In the genomic region with DNA sequence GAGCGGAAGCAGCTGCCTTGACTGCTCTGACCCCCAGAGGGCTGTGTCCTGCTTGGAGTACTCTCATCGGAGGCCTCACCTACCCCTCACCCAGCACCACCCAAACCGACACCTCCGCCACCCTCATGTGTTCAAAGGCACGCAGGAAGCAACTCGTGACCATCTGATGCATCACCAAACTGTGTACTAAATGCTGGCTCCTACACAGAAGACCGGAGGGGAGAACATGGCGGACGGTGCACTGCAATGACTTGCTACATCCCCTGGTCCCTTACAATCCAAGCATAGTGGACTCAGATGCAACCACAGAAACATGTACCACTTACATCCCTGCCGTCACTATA, we compare ENCODE assay signal across 17 cellular contexts. TPM values are rescaled to one million over a fixed set of nuclear protein-coding genes. Genes with fewer than 3 reads are reported as not detected.
DNase-seq lines count a peak whose midpoint lies in the region; ATAC-seq and TF ChIP-seq lines count a peak whose summit lies in the region.
"Had no signal": no experiment of that assay in that cellular context is flagged by ENCODE, and none has a peak within 500 bp of the region (broad histone marks: within the 10 kb centered on the region; RNA-seq: fewer than 3 reads in every experiment).

No MANE protein-coding gene starts in this region.

- WGBS in trophoblast cell (ENCODE audit: extremely low coverage, insufficient coverage, insufficient read length): no CpG with 5 or more reads among the region's 10 CpGs

- H4K91ac ChIP-seq in trophoblast cell (ENCODE audit: low read depth, low read length): no peak overlapping the region

- H3K27ac ChIP-seq in RWPE1: peak overlapping the region; percentile 57
- no peak overlapping the region for H3K27ac ChIP-seq in trophoblast cell (ENCODE audit: low read depth, low read length)
- H3K27ac ChIP-seq: BLaER1 treated with 17β-estradiol and CSF1 and Interleukin-3, amounts not matched to agents 10 nM and 100 nM had no signal

- peak overlapping the region; percentile 15 for H3K4ac ChIP-seq in trophoblast cell (ENCODE audit: low read depth, low read length)

- H3K36me3 Mint-ChIP-seq in activated naive CD4-positive, alpha-beta T cell treated with anti-CD3 and anti-CD28 coated beads, Interleukin-2, amount 10 ng/mL, durations not matched to agents 7 days and 5 days: peaks cover 35% of the 10 kb centered on the region
- H3K36me3 Mint-ChIP-seq in activated naive CD4-positive, alpha-beta T cell treated with anti-CD3 and anti-CD28 coated beads, Interleukin-2, amount 50 U/mL, for 72 hours: peaks cover 39 to 54% of the 10 kb centered on the region in 2 donors
- H3K36me3 Mint-ChIP-seq in immature natural killer cell: peaks cover 12 to 19% (median 12%) of the 10 kb centered on the region in 3 donors

- no peak overlapping the region for H2BK12ac ChIP-seq in trophoblast cell (ENCODE audit: low read length)

- no peak overlapping the region for H3K4me3 Mint-ChIP-seq in activated naive CD4-positive, alpha-beta T cell treated with anti-CD3 and anti-CD28 coated beads, Interleukin-2, amount 10 ng/mL, durations not matched to agents 7 days and 5 days
- H3K4me3 Mint-ChIP-seq in immature natural killer cell: peak overlapping the region in 3 of 5 donors; percentile 29 to 80 (median 58)

- H3K4me2 ChIP-seq in trophoblast cell (ENCODE audit: low read length): no peak overlapping the region

- no peak overlapping the region for H2AK5ac ChIP-seq in trophoblast cell (ENCODE audit: low read length)

- no peak overlapping the region for H3K23ac ChIP-seq in trophoblast cell (ENCODE audit: low read length)

- no peak for TF ChIP-seq CTCF in RWPE1 (conservative IDR thresholded peaks at IDR 0.05; ENCODE audit: low read depth)

- H4K12ac ChIP-seq in trophoblast cell (ENCODE audit: low read depth, low read length): no peak overlapping the region

- CTCF ChIA-PET in activated naive CD4-positive, alpha-beta T cell treated with anti-CD3 and anti-CD28 coated beads, Interleukin-2, amount 10 ng/mL, durations not matched to agents 7 days and 5 days (lab: Charles Lee): interaction anchor here (0.6 kb wide), 1 partner anchor 704 kb away, joined by 3 read pairs; no protein-coding TSS in a partner anchor
- CTCF ChIA-PET in RWPE1 (lab: Yijun Ruan, JAX): no interaction called here

- no peak overlapping the region for H3K14ac ChIP-seq in trophoblast cell (ENCODE audit: low read length)

- no peak overlapping the region for H2BK120ac ChIP-seq in trophoblast cell (ENCODE audit: insufficient read depth, low read length, poor library complexity)

- no peak for ATAC-seq in activated naive CD4-positive, alpha-beta T cell treated with anti-CD3 and anti-CD28 coated beads, Interleukin-2, amount 50 U/mL, for 72 hours

- H3K79me2 ChIP-seq in trophoblast cell (ENCODE audit: control insufficient read depth, insufficient read depth, low read length, poor library complexity): peaks cover 19% of the 10 kb centered on the region

- H3K9ac ChIP-seq in trophoblast cell (ENCODE audit: low read length): no peak overlapping the region

- peaks cover 14% of the 10 kb centered on the region for H3K79me1 ChIP-seq in trophoblast cell (ENCODE audit: low read length)

- DNase-seq in activated naive CD4-positive, alpha-beta T cell treated with anti-CD3 and anti-CD28 coated beads, Interleukin-2, amount 10 ng/mL, durations not matched to agents 7 days and 5 days: no peak
- DNase-seq in activated naive CD4-positive, alpha-beta T cell treated with anti-CD3 and anti-CD28 coated beads, Interleukin-2, amount 50 U/mL, for 72 hours (ENCODE audit: low spot score in 2 of 2): no peak
- DNase-seq in RWPE1 (ENCODE audit: low spot score): no peak
- peak in 2 of 3 donors; percentile 25 to 71 for DNase-seq in immature natural killer cell
- DNase-seq in trophoblast cell: peak; percentile 74 to 85
- DNase-seq in SW 1271 (lab: John Stamatoyannopoulos, UW): no peak
- DNase-seq in NCI-H1436 (lab: John Stamatoyannopoulos, UW): no peak
- no peak for DNase-seq in inferior parietal cortex (ENCODE audit: extremely low spot score)
- DNase-seq: Caco-2, DMS153, EL, MV-4-11, NCI-H1417, NCI-H2081, NCI-H510A, NCI-H82 had no signal

- H4K8ac ChIP-seq in trophoblast cell (ENCODE audit: low read depth, low read length): no peak overlapping the region

- no peaks in the 10 kb centered on the region for H3K9me3 ChIP-seq in trophoblast cell (ENCODE audit: insufficient read depth, low read depth, low read length)
- H3K9me3 ChIP-seq: BLaER1 treated with 17β-estradiol and CSF1 and Interleukin-3, amounts not matched to agents 10 nM and 100 nM; Caco-2 had no signal

- H3K18ac ChIP-seq in trophoblast cell (ENCODE audit: low read length): peak overlapping the region; percentile 25

- POLR2A ChIA-PET in RWPE1 (lab: Yijun Ruan, JAX; ENCODE audit: low non-redundant PET): interaction anchor here (1.2 kb wide), 1 partner anchor 12 kb away, joined by 3 read pairs; no protein-coding TSS in a partner anchor

- H3K9me3 Mint-ChIP-seq in activated naive CD4-positive, alpha-beta T cell treated with anti-CD3 and anti-CD28 coated beads, Interleukin-2, amount 10 ng/mL, durations not matched to agents 7 days and 5 days: no peaks in the 10 kb centered on the region
- H3K9me3 Mint-ChIP-seq in activated naive CD4-positive, alpha-beta T cell treated with anti-CD3 and anti-CD28 coated beads, Interleukin-2, amount 50 U/mL, for 72 hours: no peaks in the 10 kb centered on the region
- no peaks in the 10 kb centered on the region for H3K9me3 Mint-ChIP-seq in immature natural killer cell

- peaks cover 41 to 45% of the 10 kb centered on the region in 2 experiments for H3K36me3 ChIP-seq in trophoblast cell (ENCODE audit: control insufficient read depth in 1 of 2, insufficient read depth in 2 of 2, low read length in 2 of 2)

- peaks cover 0 to 7% of the 10 kb centered on the region in 2 experiments for H3K4me1 ChIP-seq in trophoblast cell (ENCODE audit: control insufficient read depth in 1 of 2, insufficient read depth in 2 of 2, low read length in 2 of 2)

- no peaks in the 10 kb centered on the region for H3K27me3 Mint-ChIP-seq in activated naive CD4-positive, alpha-beta T cell treated with anti-CD3 and anti-CD28 coated beads, Interleukin-2, amount 10 ng/mL, durations not matched to agents 7 days and 5 days
- H3K27me3 Mint-ChIP-seq in immature natural killer cell (ENCODE audit: low read depth in 3 of 3): peaks cover 9 to 25% (median 23%) of the 10 kb centered on the region in 3 donors

- H3K4me1 Mint-ChIP-seq in activated naive CD4-positive, alpha-beta T cell treated with anti-CD3 and anti-CD28 coated beads, Interleukin-2, amount 10 ng/mL, durations not matched to agents 7 days and 5 days: peaks cover 32% of the 10 kb centered on the region
- peaks cover 50 to 60% of the 10 kb centered on the region in 2 donors for H3K4me1 Mint-ChIP-seq in immature natural killer cell

- peak overlapping the region; percentile 31 for H3K4me3 ChIP-seq in trophoblast cell (ENCODE audit: low read depth, low read length)
- H3K4me3 ChIP-seq: BLaER1 treated with 17β-estradiol and CSF1 and Interleukin-3, amounts not matched to agents 10 nM and 100 nM had no signal

- H3K27me3 ChIP-seq in trophoblast cell (ENCODE audit: insufficient read depth, low read length): peaks cover 2% of the 10 kb centered on the region
- H3K27me3 ChIP-seq: BLaER1 treated with 17β-estradiol and CSF1 and Interleukin-3, amounts not matched to agents 10 nM and 100 nM had no signal

- no peak overlapping the region for H2BK5ac ChIP-seq in trophoblast cell (ENCODE audit: low read depth, low read length, poor library complexity)

- peak overlapping the region; percentile 75 for H3K27ac Mint-ChIP-seq in activated naive CD4-positive, alpha-beta T cell treated with anti-CD3 and anti-CD28 coated beads, Interleukin-2, amount 10 ng/mL, durations not matched to agents 7 days and 5 days
- H3K27ac Mint-ChIP-seq in activated naive CD4-positive, alpha-beta T cell treated with anti-CD3 and anti-CD28 coated beads, Interleukin-2, amount 50 U/mL, for 72 hours: no peak overlapping the region
- H3K27ac Mint-ChIP-seq in immature natural killer cell: peak overlapping the region; percentile 35 to 90 (median 74)

- no peak overlapping the region for H2AFZ ChIP-seq in trophoblast cell (ENCODE audit: insufficient read depth, low read length, poor library complexity)

RNA-seq across cellular contexts. Expression of a gene that starts 3.4 kb away (rescaled TPM):
- 100 to 1,000 TPM; 101 to 148 TPM for total RNA-seq in activated naive CD4-positive, alpha-beta T cell treated with anti-CD3 and anti-CD28 coated beads, Interleukin-2, amount 50 U/mL, for 72 hours
- 10 to 100 TPM; 20.7 to 43.3 (median 30.0) TPM for polyA plus RNA-seq in immature natural killer cell
- 102 and 109 TPM in 2 replicates for polyA plus RNA-seq in trophoblast cell (2013)

RNA-seq across cellular contexts. Expression of a gene that starts 3.8 kb away (rescaled TPM):
- total RNA-seq in activated naive CD4-positive, alpha-beta T cell treated with anti-CD3 and anti-CD28 coated beads, Interleukin-2, amount 50 U/mL, for 72 hours: 100 to 1,000 TPM; 131 to 135 TPM
- 100 to 1,000 TPM; 265 to 362 (median 279) TPM for polyA plus RNA-seq in immature natural killer cell
- 126 and 130 TPM in 2 replicates for polyA plus RNA-seq in trophoblast cell (2013)

RNA-seq across cellular contexts. Expression of a gene that starts 30.4 kb away (rescaled TPM):
- total RNA-seq in activated naive CD4-positive, alpha-beta T cell treated with anti-CD3 and anti-CD28 coated beads, Interleukin-2, amount 50 U/mL, for 72 hours: 100 to 1,000 TPM; 254 to 333 TPM
- 100 to 1,000 TPM; 582 to 834 (median 626) TPM for polyA plus RNA-seq in immature natural killer cell
- 131 TPM in 2 replicates for polyA plus RNA-seq in trophoblast cell (2013)

RNA-seq across cellular contexts. Expression of a gene that starts 33.6 kb away (rescaled TPM):
- total RNA-seq in activated naive CD4-positive, alpha-beta T cell treated with anti-CD3 and anti-CD28 coated beads, Interleukin-2, amount 50 U/mL, for 72 hours: 1 to 10 TPM; 4.4 to 4.5 TPM
- 1 to 10 TPM in 2 of 3 donors, under 1 TPM in 1; 0.83 to 3.7 (median 1.4) TPM for polyA plus RNA-seq in immature natural killer cell
- polyA plus RNA-seq in trophoblast cell (2013): 3.7 and 4.0 TPM in 2 replicates

RNA-seq across cellular contexts. Expression of a gene that starts 33.8 kb away (rescaled TPM):
- 10 to 100 TPM; 47.5 to 62.1 TPM for total RNA-seq in activated naive CD4-positive, alpha-beta T cell treated with anti-CD3 and anti-CD28 coated beads, Interleukin-2, amount 50 U/mL, for 72 hours
- polyA plus RNA-seq in immature natural killer cell: 10 to 100 TPM; 18.4 to 26.6 (median 22.2) TPM
- 61.2 and 66.0 TPM in 2 replicates for polyA plus RNA-seq in trophoblast cell (2013)

Comparison
In these comparisons a context has a peak if more than half of its experiments do, and no peak if none do; other contexts are left out.
1. H3K27ac Mint-ChIP-seq: peak in activated naive CD4-positive, alpha-beta T cell treated with anti-CD3 and anti-CD28 coated beads, Interleukin-2, amount 10 ng/mL, durations not matched to agents 7 days and 5 days (single experiment) and immature natural killer cell (6 of 6); none in activated naive CD4-positive, alpha-beta T cell treated with anti-CD3 and anti-CD28 coated beads, Interleukin-2, amount 50 U/mL, for 72 hours (0 of 2).
2. DNase-seq: peak in immature natural killer cell (2 of 3) and trophoblast cell (2 of 2); none in activated naive CD4-positive, alpha-beta T cell treated with anti-CD3 and anti-CD28 coated beads, Interleukin-2, amount 10 ng/mL, durations not matched to agents 7 days and 5 days (single experiment), activated naive CD4-positive, alpha-beta T cell treated with anti-CD3 and anti-CD28 coated beads, Interleukin-2, amount 50 U/mL, for 72 hours (0 of 2), RWPE1 (single experiment), SW 1271 (0 of 2), NCI-H1436 (single experiment) and inferior parietal cortex (single experiment).